Comparison of ENCODE assay signal across 1 cellular context in the genomic region with DNA sequence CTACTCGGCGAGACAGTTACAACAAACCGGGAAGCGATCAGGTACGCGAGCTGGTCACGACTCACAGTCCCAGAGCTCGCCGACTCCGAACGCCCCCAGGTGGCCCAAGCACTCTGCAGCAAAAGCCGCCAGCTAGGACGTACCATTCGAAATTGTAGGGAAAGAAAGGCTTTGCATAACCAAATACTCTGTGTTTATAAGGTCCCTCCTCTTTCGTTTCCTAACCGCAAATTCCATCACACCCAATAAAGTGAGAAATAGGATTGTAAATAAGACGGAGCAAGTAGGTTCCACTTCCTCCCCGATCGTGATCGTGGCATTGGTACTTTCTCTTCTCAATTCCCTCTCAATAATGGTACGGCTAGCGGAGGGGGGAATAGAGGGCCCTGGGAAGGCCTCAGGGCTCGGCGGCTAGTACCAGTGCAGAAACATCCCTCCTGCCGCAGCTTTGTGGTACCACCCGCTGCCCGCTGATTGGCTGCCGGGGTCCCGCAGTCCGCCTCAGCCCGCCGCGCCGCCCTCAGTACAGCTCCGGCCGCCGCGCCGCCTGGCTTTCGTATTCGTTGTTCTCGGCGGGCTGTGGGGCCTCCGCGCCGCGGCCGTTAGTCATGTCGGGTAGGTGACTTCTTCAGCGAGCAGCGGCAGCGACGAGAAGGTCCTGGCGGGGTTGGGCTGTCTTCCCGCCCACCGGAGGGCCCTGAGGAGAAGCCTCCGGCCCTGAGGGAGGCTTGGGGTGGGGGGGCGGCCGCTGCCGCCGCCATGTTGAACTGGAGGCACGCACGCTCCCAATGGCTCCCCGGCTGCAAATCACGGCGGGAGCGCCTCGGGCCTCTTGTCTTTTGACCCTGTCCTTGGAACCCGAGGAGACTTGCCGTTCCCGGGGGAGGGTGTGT.
TF ChIP-seq lines count a peak whose summit lies in the region.

TAF15 (plus strand) TSS at position 523 of the 893 bp plus-strand sequence; CDS start at position 609, 86 bp downstream.

TF ChIP-seq in HepG2, 621 proteins besides CTCF, POLR2A, EP300 and RAD21 (continued from another document and continues in another):
- TF ChIP-seq ARID4A (CRISPR knock-in tag; IDR thresholded peaks at IDR 0.05; ENCODE audit: borderline replicate concordance) (peak; percentile 89), RXRB (CRISPR knock-in tag; IDR thresholded peaks at IDR 0.05; ENCODE audit: borderline replicate concordance) (peak; percentile 14; the same call in 1 of the 2 replicates), ZNF317 (CRISPR knock-in tag; IDR thresholded peaks at IDR 0.05) (no peak), ZGPAT (CRISPR knock-in tag; IDR thresholded peaks at IDR 0.05) (peak; percentile 89; the same call in 1 of the 2 replicates), ZNF275 (CRISPR knock-in tag; IDR thresholded peaks at IDR 0.05; ENCODE audit: borderline replicate concordance) (no peak), ZNF496 (CRISPR knock-in tag; IDR thresholded peaks at IDR 0.05; ENCODE audit: insufficient replicate concordance) (no peak), SMAD9 (CRISPR knock-in tag; IDR thresholded peaks at IDR 0.05) (peak; percentile 76; the same call in 1 of the 2 replicates), ZBTB3 (CRISPR knock-in tag; IDR thresholded peaks at IDR 0.05; ENCODE audit: borderline replicate concordance, low read depth) (no peak), ZNF280B (CRISPR knock-in tag; IDR thresholded peaks at IDR 0.05; ENCODE audit: borderline replicate concordance) (no peak), RARG (CRISPR knock-in tag; IDR thresholded peaks at IDR 0.05; ENCODE audit: low read depth) (no peak), ARHGAP35 (CRISPR knock-in tag; IDR thresholded peaks at IDR 0.05; ENCODE audit: borderline replicate concordance) (peak; percentile 79), MLLT10 (CRISPR knock-in tag; IDR thresholded peaks at IDR 0.05) (no peak), ZNF143 (CRISPR knock-in tag; IDR thresholded peaks at IDR 0.05) (no peak), PPARG (CRISPR knock-in tag; conservative IDR thresholded peaks at IDR 0.05) (no peak), ZBTB7B (CRISPR knock-in tag; IDR thresholded peaks at IDR 0.05) (peak; percentile 49; the same call in 1 of the 2 replicates), RBAK (CRISPR knock-in tag; IDR thresholded peaks at IDR 0.05) (no peak; the same call in 1 of the 2 replicates), JUNB (CRISPR knock-in tag; IDR thresholded peaks at IDR 0.05; ENCODE audit: borderline replicate concordance) (peak; percentile 18; the same call in 1 of the 2 replicates), MIER3 (CRISPR knock-in tag; IDR thresholded peaks at IDR 0.05; ENCODE audit: borderline replicate concordance) (no peak), FOSL2 (CRISPR knock-in tag; IDR thresholded peaks at IDR 0.05) (peak; percentile 40; the same call in 1 of the 2 replicates), ZNF282 (IDR thresholded peaks at IDR 0.05; ENCODE audit: partially characterized antibody) (no peak), HNF1B (CRISPR knock-in tag; IDR thresholded peaks at IDR 0.05) (peak; percentile 67; the same call in 1 of the 2 replicates), RFX3 (CRISPR knock-in tag; IDR thresholded peaks at IDR 0.05) (no peak), ZFP36L2 (CRISPR knock-in tag; IDR thresholded peaks at IDR 0.05) (no peak), FLYWCH1 (CRISPR knock-in tag; IDR thresholded peaks at IDR 0.05) (no peak), NFIB (CRISPR knock-in tag; IDR thresholded peaks at IDR 0.05; ENCODE audit: borderline replicate concordance) (no peak), HNRNPUL1 (IDR thresholded peaks at IDR 0.05; ENCODE audit: low read depth, low read length) (peak; percentile 45; the same call in 1 of the 2 replicates), XBP1 (CRISPR knock-in tag; IDR thresholded peaks at IDR 0.05) (no peak; the same call in 1 of the 2 replicates), KLF12 (CRISPR knock-in tag; IDR thresholded peaks at IDR 0.05; ENCODE audit: borderline replicate concordance) (no peak), ZNF232 (CRISPR knock-in tag; IDR thresholded peaks at IDR 0.05; ENCODE audit: borderline replicate concordance) (0 out of 2 replicates have a peak, but pooled peaks have one; percentile 13), SRY (CRISPR knock-in tag; IDR thresholded peaks at IDR 0.05) (peak; percentile 77; the same call in 1 of the 2 replicates), HMGXB3 (CRISPR knock-in tag; IDR thresholded peaks at IDR 0.05; ENCODE audit: borderline replicate concordance) (no peak), ZNF563 (CRISPR knock-in tag; IDR thresholded peaks at IDR 0.05) (peak; percentile 93), TBL1XR1 (IDR thresholded peaks at IDR 0.05; ENCODE audit: borderline replicate concordance, low read length, partially characterized antibody) (no peak), CENPX (CRISPR knock-in tag; IDR thresholded peaks at IDR 0.05) (no peak), GLI4 (CRISPR knock-in tag; IDR thresholded peaks at IDR 0.05; ENCODE audit: borderline replicate concordance) (peak; percentile 98; the same call in 1 of the 2 replicates), ZNF724P (CRISPR knock-in tag; IDR thresholded peaks at IDR 0.05; ENCODE audit: borderline replicate concordance) (peak; percentile 28; the same call in 1 of the 2 replicates), PTBP1 (IDR thresholded peaks at IDR 0.05; ENCODE audit: low read depth, low read length, poor library complexity, severe bottlenecking) (no peak), POLR2AphosphoS5 (IDR thresholded peaks at IDR 0.05; ENCODE audit: low read depth, low read length) (peak; percentile 94), ZNF10 (CRISPR knock-in tag; IDR thresholded peaks at IDR 0.05; ENCODE audit: borderline replicate concordance, low read depth) (no peak), ZZZ3 (CRISPR knock-in tag; IDR thresholded peaks at IDR 0.05; ENCODE audit: borderline replicate concordance) (peak; percentile 67; the same call in 1 of the 2 replicates), SMC3 (IDR thresholded peaks at IDR 0.05; ENCODE audit: low read length) (peak; percentile 60), ZNF660 (CRISPR knock-in tag; IDR thresholded peaks at IDR 0.05; ENCODE audit: borderline replicate concordance, low read depth) (no peak), ARNTL (CRISPR knock-in tag; IDR thresholded peaks at IDR 0.05) (no peak), ZNF557 (CRISPR knock-in tag; IDR thresholded peaks at IDR 0.05) (no peak)
- TF ChIP-seq, protein P1, sequence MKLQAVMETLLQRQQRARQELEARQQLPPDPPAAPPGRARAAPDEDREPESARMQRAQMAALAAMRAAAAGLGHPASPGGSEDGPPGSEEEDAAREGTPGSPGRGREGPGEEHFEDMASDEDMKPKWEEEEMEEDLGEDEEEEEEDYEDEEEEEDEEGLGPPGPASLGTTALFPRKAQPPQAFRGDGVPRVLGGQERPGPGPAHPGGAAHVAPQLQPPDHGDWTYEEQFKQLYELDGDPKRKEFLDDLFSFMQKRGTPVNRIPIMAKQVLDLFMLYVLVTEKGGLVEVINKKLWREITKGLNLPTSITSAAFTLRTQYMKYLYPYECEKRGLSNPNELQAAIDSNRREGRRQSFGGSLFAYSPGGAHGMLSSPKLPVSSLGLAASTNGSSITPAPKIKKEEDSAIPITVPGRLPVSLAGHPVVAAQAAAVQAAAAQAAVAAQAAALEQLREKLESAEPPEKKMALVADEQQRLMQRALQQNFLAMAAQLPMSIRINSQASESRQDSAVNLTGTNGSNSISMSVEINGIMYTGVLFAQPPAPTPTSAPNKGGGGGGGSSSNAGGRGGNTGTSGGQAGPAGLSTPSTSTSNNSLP (IDR thresholded peaks at IDR 0.05; ENCODE audit: low read depth, low read length), result 0 out of 2 replicates have a peak, but pooled peaks have one; percentile 22
